In genomic region chr17:4948166-4948996, GRCh38 we compare ENCODE assay signal across 8 cellular contexts.
DNase-seq lines count a peak whose midpoint lies in the region; ATAC-seq lines count a peak whose summit lies in the region.

TSS of gene PFN1 (minus strand) at chr17:4948530. CDS start at chr17:4948394, 136 bp downstream.

- H3K27me3 ChIP-seq in layer of hippocampus (ENCODE audit: control insufficient read depth, insufficient read depth, low read length): no peaks in the 10 kb centered on the region

- DNase-seq in GM04503 (ENCODE audit: low read depth) (peak; percentile 74), NCI-H510A (lab: John Stamatoyannopoulos, UW) (peak; percentile 77)
- DNase-seq in activated CD4-positive, alpha-beta T cell treated with anti-CD3 and anti-CD28 coated beads for 4 hours: peak; percentile 92
- peak; percentile 78 to 82 for DNase-seq in stimulated activated CD4-positive, alpha-beta T cell treated with anti-CD3 and anti-CD28 coated beads, Interleukin-1b, Interleukin-23, amount 100 ng/mL, for 1 hour (ENCODE audit: low read depth in 2 of 2)

- peak within 1 kb of the TSS; percentile 96 for H3K27ac ChIP-seq in cingulate gyrus (ENCODE audit: low read depth, low read length)
- peak within 1 kb of the TSS; percentile 97 for H3K27ac ChIP-seq in layer of hippocampus (ENCODE audit: low read depth, low read length)

- ATAC-seq in HG03097 (IDR thresholded peaks at IDR 0.05; ENCODE audit: low FRiP score, unreplicated experiment): peak; percentile 8
- no peak for ATAC-seq in HG02610 (IDR thresholded peaks at IDR 0.05; ENCODE audit: unreplicated experiment)
